ENCODE assay signal across 20 cellular contexts in genomic region chr7:120054376-120055100, GRCh38.
A peak's percentile ranks its signal among the peaks of the same experiment; 100 is the strongest.
DNase-seq lines count a peak whose midpoint lies in the region; ATAC-seq and TF ChIP-seq lines count a peak whose summit lies in the region.
"Had no signal": no experiment of that assay in that cellular context is flagged by ENCODE, and none has a peak within 500 bp of the region (broad histone marks: within the 10 kb centered on the region; RNA-seq: fewer than 3 reads in every experiment).

No MANE protein-coding gene starts in this region.

- POLR2A ChIA-PET in WTC11 (lab: Charles Lee), result no interaction called here

- no peak overlapping the region for H3K27ac Mint-ChIP-seq in WTC11
- H3K27ac Mint-ChIP-seq: brain; CD14-positive monocyte; memory B cell; T-helper 1 cell treated with Interleukin-12 subunit alpha and Interleukin-12 subunit beta and Interleukin-4 antibody, amounts not matched to agents 30 μg/mL and 1 μg/mL, for 36 hours had no signal

- intact Hi-C loops in lower lobe of right lung (cut with DNase I), result no loop called here

- no peaks in the 10 kb centered on the region for H3K27me3 ChIP-seq in lower lobe of right lung (ENCODE audit: low read depth)
- H3K27me3 ChIP-seq: sigmoid colon had no signal

- peaks cover 6% of the 10 kb centered on the region for H3K9me3 Mint-ChIP-seq in WTC11
- H3K9me3 Mint-ChIP-seq: brain had no signal

- no peaks in the 10 kb centered on the region for H3K36me3 ChIP-seq in lower lobe of right lung
- no peaks in the 10 kb centered on the region for H3K36me3 ChIP-seq in urinary bladder (ENCODE audit: insufficient read depth)
- H3K36me3 ChIP-seq: sigmoid colon had no signal

- ATAC-seq in WTC11, result peak; percentile 39
- no peak for ATAC-seq in lower lobe of right lung
- ATAC-seq: activated CD4-positive, CD25-positive, alpha-beta regulatory T cell treated with anti-CD3 and anti-CD28 coated beads, Interleukin-2, amount 50 U/mL, for 24 hours had no signal

- peaks cover 3% of the 10 kb centered on the region; the same call in 1 of the 2 replicates for H3K4me1 Mint-ChIP-seq in WTC11
- H3K4me1 Mint-ChIP-seq: CD14-positive monocyte, memory B cell had no signal

- no peak overlapping the region for H3K4me3 Mint-ChIP-seq in WTC11
- H3K4me3 Mint-ChIP-seq: brain; CD14-positive monocyte; memory B cell; T-helper 1 cell treated with Interleukin-12 subunit alpha and Interleukin-12 subunit beta and Interleukin-4 antibody, amounts not matched to agents 30 μg/mL and 1 μg/mL, for 36 hours had no signal

- no peaks in the 10 kb centered on the region for H3K9me3 ChIP-seq in lower lobe of right lung
- H3K9me3 ChIP-seq: sigmoid colon had no signal

- 85% methylated on average over 12 of the region's 12 CpGs for WGBS in urinary bladder

- no peaks in the 10 kb centered on the region for H3K27me3 Mint-ChIP-seq in WTC11 (ENCODE audit: low read depth)
- H3K27me3 Mint-ChIP-seq: brain, memory B cell had no signal

- H3K36me3 Mint-ChIP-seq in WTC11, result no peaks in the 10 kb centered on the region
- H3K36me3 Mint-ChIP-seq: brain, CD14-positive monocyte, memory B cell had no signal

- H3K27ac ChIP-seq in lower lobe of right lung (peak overlapping the region; percentile 50), urinary bladder (ENCODE audit: low read depth) (peak overlapping the region; percentile 45)
- H3K27ac ChIP-seq: 22Rv1 had no signal

- peak; percentile 1 to 27 for DNase-seq in NOMO-1 (lab: John Stamatoyannopoulos, UW; ENCODE audit: unreplicated experiment in 2 of 2)
- DNase-seq in NOMO-1 treated with dmso at 0.1 percent for 144 hours (lab: John Stamatoyannopoulos, UW; ENCODE audit: unreplicated experiment), result no peak
- DNase-seq in WTC11 (ENCODE audit: low spot score), result no peak
- no peak for DNase-seq in lower lobe of right lung
- DNase-seq in COLO829 (ENCODE audit: low spot score), result no peak
- DNase-seq in NCI-H146 (lab: John Stamatoyannopoulos, UW), result no peak
- DNase-seq in SHP77 (lab: John Stamatoyannopoulos, UW), result no peak
- DNase-seq: activated CD8-positive, alpha-beta memory T cell treated with anti-CD3 and anti-CD28 coated beads, Interleukin-2, amount 50 U/mL, for 48 hours; activated naive CD4-positive, alpha-beta T cell treated with Interleukin-2 at 50 U/mL for 16 hours; DMS79 treated with DMSO at 0.1 percent for 48 hours; NCI-H2029; NCI-H524 treated with DMSO at 0.1 percent for 48 hours; sigmoid colon had no signal

- CTCF ChIA-PET in WTC11 (lab: Charles Lee), result no interaction called here

- H3K4me3 ChIP-seq in lower lobe of right lung, result no peak overlapping the region
- H3K4me3 ChIP-seq in urinary bladder (ENCODE audit: low read depth, low read length), result no peak overlapping the region
- H3K4me3 ChIP-seq: sigmoid colon had no signal

- TF ChIP-seq CTCF in WTC11 (IDR thresholded peaks at IDR 0.05), result no peak
- no peak for TF ChIP-seq CTCF in lower lobe of right lung (IDR thresholded peaks at IDR 0.05)

- H3K4me1 ChIP-seq in lower lobe of right lung (no peaks in the 10 kb centered on the region), urinary bladder (ENCODE audit: insufficient read depth) (no peaks in the 10 kb centered on the region)
- H3K4me1 ChIP-seq: sigmoid colon had no signal

TF ChIP-seq in WTC11, 78 proteins besides CTCF, POLR2A, EP300 and RAD21:
- no peak for TF ChIP-seq NR1H2 (CRISPR knock-in tag; IDR thresholded peaks at IDR 0.05)
- TF ChIP-seq NFE2L1 (CRISPR knock-in tag; IDR thresholded peaks at IDR 0.05), result no peak
- TF ChIP-seq ZNF396 (CRISPR knock-in tag; IDR thresholded peaks at IDR 0.05; ENCODE audit: borderline replicate concordance), result no peak
- TF ChIP-seq, protein P1, sequence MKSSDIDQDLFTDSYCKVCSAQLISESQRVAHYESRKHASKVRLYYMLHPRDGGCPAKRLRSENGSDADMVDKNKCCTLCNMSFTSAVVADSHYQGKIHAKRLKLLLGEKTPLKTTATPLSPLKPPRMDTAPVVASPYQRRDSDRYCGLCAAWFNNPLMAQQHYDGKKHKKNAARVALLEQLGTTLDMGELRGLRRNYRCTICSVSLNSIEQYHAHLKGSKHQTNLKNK (CRISPR knock-in tag; IDR thresholded peaks at IDR 0.05), result no peak
- no peak for TF ChIP-seq SMAD4 (CRISPR knock-in tag; IDR thresholded peaks at IDR 0.05)
- TF ChIP-seq TEAD4 (CRISPR knock-in tag; IDR thresholded peaks at IDR 0.05), result no peak
- TF ChIP-seq ZNF263 (CRISPR knock-in tag; IDR thresholded peaks at IDR 0.05; ENCODE audit: low read depth), result no peak
- TF ChIP-seq, protein P2, sequence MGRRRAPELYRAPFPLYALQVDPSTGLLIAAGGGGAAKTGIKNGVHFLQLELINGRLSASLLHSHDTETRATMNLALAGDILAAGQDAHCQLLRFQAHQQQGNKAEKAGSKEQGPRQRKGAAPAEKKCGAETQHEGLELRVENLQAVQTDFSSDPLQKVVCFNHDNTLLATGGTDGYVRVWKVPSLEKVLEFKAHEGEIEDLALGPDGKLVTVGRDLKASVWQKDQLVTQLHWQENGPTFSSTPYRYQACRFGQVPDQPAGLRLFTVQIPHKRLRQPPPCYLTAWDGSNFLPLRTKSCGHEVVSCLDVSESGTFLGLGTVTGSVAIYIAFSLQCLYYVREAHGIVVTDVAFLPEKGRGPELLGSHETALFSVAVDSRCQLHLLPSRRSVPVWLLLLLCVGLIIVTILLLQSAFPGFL (CRISPR knock-in tag; IDR thresholded peaks at IDR 0.05; ENCODE audit: borderline replicate concordance), result no peak
- no peak for TF ChIP-seq ELF4 (CRISPR knock-in tag; IDR thresholded peaks at IDR 0.05; ENCODE audit: low read depth)
- TF ChIP-seq NR3C1 (CRISPR knock-in tag; conservative IDR thresholded peaks at IDR 0.05; ENCODE audit: low read depth), result no peak
- TF ChIP-seq, protein P3, sequence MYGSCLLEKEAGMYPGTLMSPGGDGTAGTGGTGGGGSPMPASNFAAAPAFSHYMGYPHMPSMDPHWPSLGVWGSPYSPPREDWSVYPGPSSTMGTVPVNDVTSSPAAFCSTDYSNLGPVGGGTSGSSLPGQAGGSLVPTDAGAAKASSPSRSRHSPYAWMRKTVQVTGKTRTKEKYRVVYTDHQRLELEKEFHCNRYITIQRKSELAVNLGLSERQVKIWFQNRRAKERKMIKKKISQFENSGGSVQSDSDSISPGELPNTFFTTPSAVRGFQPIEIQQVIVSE (CRISPR knock-in tag; IDR thresholded peaks at IDR 0.05; ENCODE audit: borderline replicate concordance), result no peak

Comparison
In these comparisons a context has a peak if more than half of its experiments do, and no peak if none do; other contexts are left out.
1. DNase-seq: peak in NOMO-1 (2 of 2); none in NOMO-1 treated with dmso at 0.1 percent for 144 hours (single experiment), WTC11 (single experiment), lower lobe of right lung (single experiment), COLO829 (single experiment), NCI-H146 (single experiment) and SHP77 (0 of 2).